19 cellular contexts compared by ENCODE assay signal in genomic region chr18:51182824-51183223, GRCh38. TPM values are rescaled to one million over a fixed set of nuclear protein-coding genes. Genes with fewer than 3 reads are reported as not detected.
DNase-seq lines count a peak whose midpoint lies in the region; ATAC-seq, FAIRE-seq and TF ChIP-seq lines count a peak whose summit lies in the region.
"Had no signal": no experiment of that assay in that cellular context is flagged by ENCODE, and none has a peak within 500 bp of the region (broad histone marks: within the 10 kb centered on the region; RNA-seq: fewer than 3 reads in every experiment).

No MANE protein-coding gene starts in this region.

- H3K9me3 ChIP-seq in GM12878 (replicated peaks; ENCODE audit: control insufficient read depth, insufficient read depth, low read length) (no peaks in the 10 kb centered on the region), Peyer's patch (no peaks in the 10 kb centered on the region), mucosa of descending colon (no peaks in the 10 kb centered on the region)

- in situ Hi-C loops in GM12878 (cut with MboI): no loop called here

- H3K9ac ChIP-seq in KMS-11 (no peak overlapping the region), GM12878 (ENCODE audit: control insufficient read depth, insufficient read depth, low read length) (no peak overlapping the region)

- no peak overlapping the region for H3K4me3 ChIP-seq in KMS-11 (IDR thresholded peaks at IDR 0.05; ENCODE audit: insufficient read depth, low read depth, low read length)
- no peak overlapping the region for H3K4me3 ChIP-seq in GM12878
- H3K4me3 ChIP-seq in Peyer's patch: no peak overlapping the region
- no peak overlapping the region for H3K4me3 ChIP-seq in mucosa of descending colon

- no peaks in the 10 kb centered on the region for H3K27me3 ChIP-seq in KMS-11 (ENCODE audit: insufficient read depth, low read depth)
- no peaks in the 10 kb centered on the region for H3K27me3 ChIP-seq in GM12878 (replicated peaks in 1 of 2; ENCODE audit: control insufficient read depth in 2 of 2, insufficient read depth in 2 of 2, low read length in 1 of 2)
- H3K27me3 ChIP-seq in Peyer's patch: no peaks in the 10 kb centered on the region

- intact Hi-C loops in GM12878 (cut with micrococcal nuclease; ENCODE audit: unreplicated experiment) (no loop called here), mucosa of descending colon (cut with DNase I, micrococcal nuclease) (no loop called here)

- peak; percentile 27 for FAIRE-seq in GM12878 (lab: Jason Lieb, UNC)
- FAIRE-seq: HepG2 had no signal

- DNase-seq in activated naive CD4-positive, alpha-beta T cell treated with anti-CD3 and anti-CD28 coated beads, Interleukin-2, amount 10 ng/mL, durations not matched to agents 7 days and 5 days: no peak
- no peak for DNase-seq in activated naive CD4-positive, alpha-beta T cell (lab: John Stamatoyannopoulos, UW)
- DNase-seq in GM12878 (ENCODE audit: low read depth, low spot score): no peak
- DNase-seq in Peyer's patch: no peak
- DNase-seq in mucosa of descending colon: no peak
- DNase-seq: ACHN; CD4-positive, alpha-beta memory T cell; DND-41; GDM1; NCI-H1105 treated with DMSO at 0.1 percent for 48 hours; NCI-H1930; NCI-H2171; NCI-H446 treated with DMSO at 0.1 percent for 48 hours; NCI-H82; SIG-M5 had no signal

- H3K4me1 ChIP-seq in KMS-11 (ENCODE audit: low read depth, poor library complexity, severe bottlenecking) (peaks cover 74% of the 10 kb centered on the region), GM12878 (ENCODE audit: control insufficient read depth, insufficient read depth, low read length) (peaks cover 16% of the 10 kb centered on the region), Peyer's patch (no peaks in the 10 kb centered on the region), mucosa of descending colon (ENCODE audit: low read depth) (peaks cover 5% of the 10 kb centered on the region)

- TF ChIP-seq POLR2A in GM12878 (IDR thresholded peaks at IDR 0.05; ENCODE audit: low read depth, low read length): no peak
- no peak for TF ChIP-seq POLR2A in Peyer's patch (IDR thresholded peaks at IDR 0.05)

- SMC1A ChIA-PET in GM12878 (lab: Charles Lee; ENCODE audit: uncharacterized antibody, unreplicated experiment): interaction anchor here (0.6 to 7.4 kb wide), 6 partner anchors 11 to 537 kb away, joined by 3 to 79 read pairs (median 4); partner anchors contain the start of gene MEX3C

- peaks cover 63% of the 10 kb centered on the region for H4K20me1 ChIP-seq in KMS-11 (ENCODE audit: insufficient read depth)
- H4K20me1 ChIP-seq in GM12878 (ENCODE audit: control insufficient read depth, insufficient read depth): no peaks in the 10 kb centered on the region

- CTCF ChIA-PET in activated naive CD4-positive, alpha-beta T cell treated with anti-CD3 and anti-CD28 coated beads, Interleukin-2, amount 10 ng/mL, durations not matched to agents 7 days and 5 days (lab: Charles Lee): interaction anchor here (1.0 to 1.4 kb wide), 2 partner anchors 9 to 10 kb away, joined by 3 to 5 read pairs; no protein-coding TSS in a partner anchor
- CTCF ChIA-PET in GM12878 (lab: Yijun Ruan, JAX): interaction anchor here (0.5 to 2.3 kb wide), 4 partner anchors 10 to 352 kb away, joined by 3 to 14 read pairs (median 3); no protein-coding TSS in a partner anchor

- H3K27ac ChIP-seq in KMS-11 (no peak overlapping the region), GM12878 (ENCODE audit: control insufficient read depth, insufficient read depth) (no peak overlapping the region; the same call in 1 of the 2 replicates), Peyer's patch (no peak overlapping the region)

- peak overlapping the region; percentile 0 for H3K27ac Mint-ChIP-seq in activated naive CD4-positive, alpha-beta T cell treated with anti-CD3 and anti-CD28 coated beads, Interleukin-2, amount 10 ng/mL, durations not matched to agents 7 days and 5 days
- H3K27ac Mint-ChIP-seq in stimulated activated naive CD8-positive, alpha-beta T cell treated with anti-CD3 and anti-CD28 coated beads, Interleukin-15, Interleukin-2, amounts not matched to agents 100 ng/mL and 50 ng/mL, for 24 hours: peak overlapping the region; percentile 26
- H3K27ac Mint-ChIP-seq: CD4-positive, alpha-beta memory T cell had no signal

- no peak for TF ChIP-seq EP300 in GM12878 (IDR thresholded peaks at IDR 0.05; ENCODE audit: borderline replicate concordance in 1 of 2, control insufficient read depth in 1 of 2, low read depth in 2 of 2, low read length in 2 of 2)

- no TSS peak for BruUV-seq in GM12878 (replicated peaks; lab: Mats Ljungman, UMichigan)

- no peak for TF ChIP-seq RAD21 in GM12878 (IDR thresholded peaks at IDR 0.05; ENCODE audit: insufficient read depth, low read depth, low read length)

- no peak overlapping the region for H3K4me3 Mint-ChIP-seq in activated naive CD4-positive, alpha-beta T cell treated with anti-CD3 and anti-CD28 coated beads, Interleukin-2, amount 10 ng/mL, durations not matched to agents 7 days and 5 days
- no peak overlapping the region for H3K4me3 Mint-ChIP-seq in stimulated activated naive CD8-positive, alpha-beta T cell treated with anti-CD3 and anti-CD28 coated beads, Interleukin-15, Interleukin-2, amounts not matched to agents 100 ng/mL and 50 ng/mL, for 24 hours

- H3K36me3 Mint-ChIP-seq in activated naive CD4-positive, alpha-beta T cell treated with anti-CD3 and anti-CD28 coated beads, Interleukin-2, amount 10 ng/mL, durations not matched to agents 7 days and 5 days: peaks cover 28% of the 10 kb centered on the region
- H3K36me3 Mint-ChIP-seq in stimulated activated naive CD8-positive, alpha-beta T cell treated with anti-CD3 and anti-CD28 coated beads, Interleukin-15, Interleukin-2, amounts not matched to agents 100 ng/mL and 50 ng/mL, for 24 hours (ENCODE audit: low read depth): peaks cover 48% of the 10 kb centered on the region

- H2AFZ ChIP-seq in KMS-11 (ENCODE audit: low read depth): no peak overlapping the region
- no peak overlapping the region for H2AFZ ChIP-seq in GM12878 (ENCODE audit: control insufficient read depth, low read depth, low read length)

- H3K9me3 Mint-ChIP-seq in activated naive CD4-positive, alpha-beta T cell treated with anti-CD3 and anti-CD28 coated beads, Interleukin-2, amount 10 ng/mL, durations not matched to agents 7 days and 5 days: no peaks in the 10 kb centered on the region
- H3K9me3 Mint-ChIP-seq in stimulated activated naive CD8-positive, alpha-beta T cell treated with anti-CD3 and anti-CD28 coated beads, Interleukin-15, Interleukin-2, amounts not matched to agents 100 ng/mL and 50 ng/mL, for 24 hours: no peaks in the 10 kb centered on the region

- POLR2A ChIA-PET in GM12878 (lab: Charles Lee): interaction anchor here (0.5 to 2.3 kb wide), 5 partner anchors 10 to 26 kb away, joined by 3 to 15 read pairs (median 6); partner anchors contain the start of gene MEX3C

- no peak for TF ChIP-seq CTCF in KMS-11 (conservative IDR thresholded peaks at IDR 0.05; ENCODE audit: low read depth, low read length)
- no peak for TF ChIP-seq CTCF in GM12878 (IDR thresholded peaks at IDR 0.05 in 2 of 3, conservative IDR thresholded peaks at IDR 0.05 in 1 of 3; ENCODE audit: control insufficient read depth in 2 of 3, extremely low read depth in 1 of 3, insufficient read depth in 1 of 3, low read depth in 3 of 3, low read length in 3 of 3)
- TF ChIP-seq CTCF in Peyer's patch (IDR thresholded peaks at IDR 0.05): no peak
- no peak for TF ChIP-seq CTCF in mucosa of descending colon (IDR thresholded peaks at IDR 0.05)

- H3K27me3 Mint-ChIP-seq in activated naive CD4-positive, alpha-beta T cell treated with anti-CD3 and anti-CD28 coated beads, Interleukin-2, amount 10 ng/mL, durations not matched to agents 7 days and 5 days: no peaks in the 10 kb centered on the region
- H3K27me3 Mint-ChIP-seq in stimulated activated naive CD8-positive, alpha-beta T cell treated with anti-CD3 and anti-CD28 coated beads, Interleukin-15, Interleukin-2, amounts not matched to agents 100 ng/mL and 50 ng/mL, for 24 hours: no peaks in the 10 kb centered on the region
- H3K27me3 Mint-ChIP-seq: CD4-positive, alpha-beta memory T cell had no signal

- peak overlapping the region; percentile 6; the same call in 1 of the 2 replicates for H3K4me2 ChIP-seq in KMS-11
- H3K4me2 ChIP-seq in GM12878 (ENCODE audit: control insufficient read depth, insufficient read depth): no peak overlapping the region

- RAD21 ChIA-PET in GM12878 (lab: Charles Lee; ENCODE audit: unreplicated experiment): interaction anchor here (0.9 to 3.1 kb wide), 4 partner anchors 10 to 53 kb away, joined by 3 to 17 read pairs (median 8); no protein-coding TSS in a partner anchor

- H3K4me1 Mint-ChIP-seq in activated naive CD4-positive, alpha-beta T cell treated with anti-CD3 and anti-CD28 coated beads, Interleukin-2, amount 10 ng/mL, durations not matched to agents 7 days and 5 days: peaks cover 40% of the 10 kb centered on the region
- H3K4me1 Mint-ChIP-seq in stimulated activated naive CD8-positive, alpha-beta T cell treated with anti-CD3 and anti-CD28 coated beads, Interleukin-15, Interleukin-2, amounts not matched to agents 100 ng/mL and 50 ng/mL, for 24 hours (ENCODE audit: low read depth): peaks cover 85% of the 10 kb centered on the region

- peaks cover 100% of the 10 kb centered on the region for H3K79me2 ChIP-seq in KMS-11 (ENCODE audit: insufficient read depth, low read depth)
- H3K79me2 ChIP-seq in GM12878 (ENCODE audit: control insufficient read depth, insufficient read depth, low read length): peaks cover 92% of the 10 kb centered on the region

- ATAC-seq in GM12878 (peak; percentile 32), HG02623 (IDR thresholded peaks at IDR 0.05; ENCODE audit: unreplicated experiment) (no peak), mucosa of descending colon (no peak)
- ATAC-seq: HepG2 had no signal

- no peaks in the 10 kb centered on the region for H3K36me3 ChIP-seq in KMS-11 (ENCODE audit: insufficient read depth)
- H3K36me3 ChIP-seq in GM12878 (ENCODE audit: control insufficient read depth in 2 of 2, insufficient read depth in 2 of 2, low read length in 1 of 2): peaks cover 2 to 13% of the 10 kb centered on the region in 2 experiments; a peak in 3 of 4 replicates
- H3K36me3 ChIP-seq in Peyer's patch: no peaks in the 10 kb centered on the region
- H3K36me3 ChIP-seq in mucosa of descending colon (ENCODE audit: low read depth): no peaks in the 10 kb centered on the region

RNA-seq across cellular contexts. Expression of gene MEX3C, which starts 14.7 kb away (rescaled TPM):
- 72.3 and 79.5 TPM in 2 replicates for total RNA-seq in GM12878 (2013; cell fraction: nucleolus; rRNA removed)
- total RNA-seq in GM12878 (2014; rRNA removed) (25.6 and 33.2 TPM in 2 replicates), GM12878 (2014; rRNA removed; fragmentation: Illumina TruSeq; extraction: Trizol) (28.7 and 29.6 TPM in 2 replicates), GM12878 (2021) (27.5 and 28.3 TPM in 2 replicates), Peyer's patch (10 to 100 TPM; 16.5 to 37.1 (median 23.2) TPM), mucosa of descending colon (10 to 100 TPM; 20.8 to 30.1 (median 27.0) TPM)
- polyA plus RNA-seq in GM12878 (2011; ENCODE audit: low read depth): 9.7 TPM
- polyA plus RNA-seq in GM12878 (2011; rRNA removed) (48.8 and 51.8 TPM in 2 replicates), GM12878 (2014; fragmentation: Illumina TruSeq; extraction: Trizol) (31.8 and 41.5 TPM in 2 replicates), GM12878 (2014; fragmentation: Nextera tagmentation; extraction: Ambion mirVana) (1 to 10 TPM; 7.9 to 9.9 TPM), GM12878 (2014; rRNA removed) (14.4 and 16.9 TPM in 2 replicates), GM12878 (2016; fragmentation: Nextera tagmentation; extraction: Ambion mirVana) (1 to 10 TPM; 6.7 to 7.1 TPM)
- 26.1 and 27.5 TPM in 2 replicates for polyA plus RNA-seq in GM12878 (2011; cell fraction: cytosol; rRNA removed)
- 28.5 and 37.9 TPM in 2 replicates for polyA plus RNA-seq in GM12878 (2011; cell fraction: nucleus; rRNA removed)
- 14.2 and 20.9 TPM in 2 replicates for polyA plus RNA-seq in GM12878 (2012)
- polyA minus RNA-seq in GM12878 (2011; rRNA and poly(A)+ RNA removed): 67.7 and 88.7 TPM in 2 replicates
- polyA minus RNA-seq in GM12878 (2011; cell fraction: cytosol; rRNA and poly(A)+ RNA removed): 16.7 and 21.2 TPM in 2 replicates
- polyA minus RNA-seq in GM12878 (2011; cell fraction: nucleus; rRNA and poly(A)+ RNA removed): 37.4 and 51.3 TPM in 2 replicates
